1 cellular context compared by ENCODE assay signal in genomic region chr9:137200311-137201204, GRCh38.
TF ChIP-seq lines count a peak whose summit lies in the region.

Gene TPRN, minus strand, starts transcription at chr9:137200741. Its CDS starts 30 bp downstream, at chr9:137200711.

TF ChIP-seq in K562, 482 proteins besides CTCF, POLR2A, EP300 and RAD21 (continued from another document and continues in another):
- TF ChIP-seq AFF1 (IDR thresholded peaks at IDR 0.05; ENCODE audit: low read depth in 1 of 2, partially characterized antibody in 2 of 2): no peak
- peak; percentile 62; the same call in 1 of the 2 replicates for TF ChIP-seq RNF2 (IDR thresholded peaks at IDR 0.05)
- TF ChIP-seq MBD2 (IDR thresholded peaks at IDR 0.05; ENCODE audit: borderline replicate concordance, low read depth): peak; percentile 96
- TF ChIP-seq ZNF639 (CRISPR knock-in tag; conservative IDR thresholded peaks at IDR 0.05 in 1 of 2, IDR thresholded peaks at IDR 0.05 in 1 of 2): peak in 1 of 2 experiments; percentile 91; a peak in 2 of 4 replicates
- no peak for TF ChIP-seq TSHZ1 (CRISPR knock-in tag; IDR thresholded peaks at IDR 0.05)
- no peak for TF ChIP-seq ZNF444 (CRISPR knock-in tag; IDR thresholded peaks at IDR 0.05)
- peak; percentile 82; the same call in 1 of the 2 replicates for TF ChIP-seq CXXC5 (CRISPR knock-in tag; IDR thresholded peaks at IDR 0.05)
- TF ChIP-seq TSC22D4 (tag; IDR thresholded peaks at IDR 0.05): no peak
- peak; percentile 94 for TF ChIP-seq NEUROD1 (IDR thresholded peaks at IDR 0.05; ENCODE audit: borderline replicate concordance, low read depth, low read length, partially characterized antibody)
- 0 out of 2 replicates have a peak, but pooled peaks have one; percentile 36 for TF ChIP-seq USF2 (CRISPR knock-in tag; IDR thresholded peaks at IDR 0.05)
- TF ChIP-seq ZKSCAN3 (CRISPR knock-in tag; IDR thresholded peaks at IDR 0.05): no peak
- TF ChIP-seq TAF1 (IDR thresholded peaks at IDR 0.05; ENCODE audit: control insufficient read depth, extremely low read depth, insufficient read depth, low read length, severe bottlenecking): peak; percentile 96
- TF ChIP-seq XRCC4 (IDR thresholded peaks at IDR 0.05; ENCODE audit: extremely low read depth, insufficient read depth, insufficient read length): no peak
- TF ChIP-seq IRF1 (CRISPR knock-in tag; IDR thresholded peaks at IDR 0.05; ENCODE audit: borderline replicate concordance): no peak
- TF ChIP-seq ZNF165 (CRISPR knock-in tag; IDR thresholded peaks at IDR 0.05; ENCODE audit: borderline replicate concordance): no peak
- no peak for TF ChIP-seq KLF6 (CRISPR knock-in tag; IDR thresholded peaks at IDR 0.05; ENCODE audit: borderline replicate concordance)
- TF ChIP-seq ZBTB9 (CRISPR knock-in tag; IDR thresholded peaks at IDR 0.05): peak; percentile 84; the same call in 1 of the 2 replicates
- no peak for TF ChIP-seq CBFB (CRISPR knock-in tag; IDR thresholded peaks at IDR 0.05)
- no peak for TF ChIP-seq TAF7 (tag; IDR thresholded peaks at IDR 0.05)
- peak; percentile 68 for TF ChIP-seq SIN3B (IDR thresholded peaks at IDR 0.05; ENCODE audit: low read depth)
- no peak for TF ChIP-seq ATF1 (CRISPR knock-in tag; IDR thresholded peaks at IDR 0.05)
- TF ChIP-seq ATF1 (tag; IDR thresholded peaks at IDR 0.05): peak; percentile 63
- TF ChIP-seq CAMTA2 (CRISPR knock-in tag; conservative IDR thresholded peaks at IDR 0.05): no peak
- 0 out of 2 replicates have a peak, but pooled peaks have one; percentile 47 for TF ChIP-seq ILF3 (IDR thresholded peaks at IDR 0.05; ENCODE audit: borderline replicate concordance)
- TF ChIP-seq HMG20B (CRISPR knock-in tag; IDR thresholded peaks at IDR 0.05): no peak
- no peak for TF ChIP-seq FOXO4 (CRISPR knock-in tag; IDR thresholded peaks at IDR 0.05)
- no peak for TF ChIP-seq BHLHE40 (IDR thresholded peaks at IDR 0.05; ENCODE audit: low read length)
- TF ChIP-seq FOSL1 (tag; conservative IDR thresholded peaks at IDR 0.05): no peak
- TF ChIP-seq NUFIP1 (IDR thresholded peaks at IDR 0.05; ENCODE audit: partially characterized antibody): no peak
- TF ChIP-seq NFYB (IDR thresholded peaks at IDR 0.05; ENCODE audit: extremely low read depth, insufficient read length): peak; percentile 95
- TF ChIP-seq MAFG (tag; conservative IDR thresholded peaks at IDR 0.05): no peak
- TF ChIP-seq SMARCE1 (IDR thresholded peaks at IDR 0.05): no peak
- TF ChIP-seq GABPB1 (CRISPR knock-in tag; IDR thresholded peaks at IDR 0.05): peak; percentile 84
- peak; percentile 59 for TF ChIP-seq MYC (IDR thresholded peaks at IDR 0.05; ENCODE audit: low read depth, low read length)
- no peak for TF ChIP-seq MYC (CRISPR knock-in tag; IDR thresholded peaks at IDR 0.05; ENCODE audit: borderline replicate concordance, low read depth)
- peak; percentile 74; the same call in 1 of the 2 replicates for TF ChIP-seq ERF (CRISPR knock-in tag; IDR thresholded peaks at IDR 0.05)
- 0 out of 2 replicates have a peak, but pooled peaks have one; percentile 22 for TF ChIP-seq ELF4 (CRISPR knock-in tag; IDR thresholded peaks at IDR 0.05)
- no peak for TF ChIP-seq CHD4 (IDR thresholded peaks at IDR 0.05; ENCODE audit: insufficient read depth, insufficient replicate concordance, low read depth, low read length, poor library complexity, severe bottlenecking)
- no peak for TF ChIP-seq RHOXF2B (CRISPR knock-in tag; conservative IDR thresholded peaks at IDR 0.05)
- no peak for TF ChIP-seq ZNF57 (CRISPR knock-in tag; IDR thresholded peaks at IDR 0.05)
- TF ChIP-seq SIN3A (IDR thresholded peaks at IDR 0.05; ENCODE audit: borderline replicate concordance in 2 of 2, control insufficient read depth in 1 of 2, low read depth in 2 of 2, low read length in 2 of 2): peak in 1 of 2 experiments; percentile 84; a peak in 1 of 4 replicates
- peak; percentile 99 for TF ChIP-seq ESRRA (IDR thresholded peaks at IDR 0.05; ENCODE audit: borderline replicate concordance, low read depth)
- TF ChIP-seq ARID1B (IDR thresholded peaks at IDR 0.05): no peak
